Comparison of ENCODE assay signal across 9 cellular contexts in the genomic region with DNA sequence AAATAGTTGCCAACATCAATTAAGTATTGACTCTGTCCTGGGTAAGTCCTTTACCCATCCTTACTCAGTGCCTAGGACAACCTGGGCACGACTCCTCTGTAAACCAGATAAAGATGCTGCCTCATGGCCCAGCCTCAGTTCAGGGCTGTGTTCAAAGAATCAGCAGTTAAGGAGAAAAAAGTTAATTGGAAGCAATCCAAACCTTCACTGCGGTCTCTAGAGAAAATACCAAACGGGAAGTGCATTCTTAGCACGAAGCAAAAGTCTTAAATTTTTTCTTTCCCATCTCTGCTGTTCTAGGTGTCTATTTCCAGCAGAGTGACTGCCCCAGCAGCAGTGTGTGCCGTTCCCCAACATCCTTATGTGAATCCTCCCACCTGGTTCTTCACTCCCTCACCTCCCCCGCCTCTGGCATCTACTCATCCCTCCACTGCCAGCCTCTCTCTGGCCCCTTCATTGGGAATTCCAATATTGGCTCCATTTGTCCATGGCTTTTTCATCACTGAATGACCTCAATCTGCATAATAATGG. TPM values are rescaled to one million over a fixed set of nuclear protein-coding genes. Genes with fewer than 3 reads are reported as not detected.
A peak's percentile ranks its signal among the peaks of the same experiment; 100 is the strongest.
DNase-seq lines count a peak whose midpoint lies in the region; ATAC-seq, FAIRE-seq and TF ChIP-seq lines count a peak whose summit lies in the region.
"Had no signal": no experiment of that assay in that cellular context is flagged by ENCODE, and none has a peak within 500 bp of the region (broad histone marks: within the 10 kb centered on the region; RNA-seq: fewer than 3 reads in every experiment).

No MANE protein-coding gene starts in this region.

- no peaks in the 10 kb centered on the region for H3K36me3 ChIP-seq in transverse colon
- no peaks in the 10 kb centered on the region for H3K36me3 ChIP-seq in small intestine (ENCODE audit: control insufficient read depth in 2 of 2, insufficient read depth in 2 of 2, low read length in 2 of 2)
- no peaks in the 10 kb centered on the region for H3K36me3 ChIP-seq in Caco-2 (ENCODE audit: control insufficient read depth, insufficient read depth, low read length)
- H3K36me3 ChIP-seq: SJSA1 had no signal

- no peak for TF ChIP-seq POLR2A in transverse colon (IDR thresholded peaks at IDR 0.05)

- no peak for TF ChIP-seq EP300 in transverse colon (IDR thresholded peaks at IDR 0.05; ENCODE audit: low read depth)

- no TSS peak for BruUV-seq in Caco-2 (replicated peaks; lab: Mats Ljungman, UMichigan)

- H3K9me3 Mint-ChIP-seq in Caco-2 (ENCODE audit: unreplicated experiment), result no peaks in the 10 kb centered on the region

- no peak overlapping the region for H3K4me3 ChIP-seq in transverse colon
- H3K4me3 ChIP-seq in small intestine (ENCODE audit: low read depth in 1 of 2, low read length in 2 of 2), result no peak overlapping the region
- H3K4me3 ChIP-seq in Caco-2 (ENCODE audit: low read depth, low read length), result no peak overlapping the region
- H3K4me3 ChIP-seq: SJSA1 had no signal

- intact Hi-C loops in transverse colon (cut with DNase I; ENCODE audit: low total_unique reads), result no loop called here
- intact Hi-C loops in Caco-2 (cut with micrococcal nuclease; ENCODE audit: unreplicated experiment), result no loop called here

- H3K4me1 ChIP-seq in transverse colon (peaks cover 0 to 28% (median 13%) of the 10 kb centered on the region in 4 donors), small intestine (ENCODE audit: control insufficient read depth in 2 of 2, insufficient read depth in 1 of 2, low read depth in 1 of 2, low read length in 1 of 2) (no peaks in the 10 kb centered on the region), Caco-2 (no peaks in the 10 kb centered on the region)

- H3K27ac ChIP-seq in transverse colon (no peak overlapping the region), small intestine (ENCODE audit: low read depth in 1 of 2, low read length in 1 of 2) (no peak overlapping the region)
- H3K27ac ChIP-seq: SJSA1 had no signal

- DNase-seq in A172 (ENCODE audit: low spot score) (peak; percentile 69), Kasumi-1 (lab: John Stamatoyannopoulos, UW) (peak; percentile 80 to 85), dedifferentiated amniotic fluid mesenchymal stem cell (ENCODE audit: extremely low spot score) (peak; percentile 76), transverse colon (no peak), small intestine (no peak), Caco-2 (no peak)

- FAIRE-seq in small intestine (lab: Jason Lieb, UNC), result no peak

- H3K27ac Mint-ChIP-seq in Caco-2 (ENCODE audit: unreplicated experiment), result no peak overlapping the region

- TF ChIP-seq CTCF in transverse colon (IDR thresholded peaks at IDR 0.05) (no peak), Caco-2 (IDR thresholded peaks at IDR 0.05; ENCODE audit: insufficient read depth in 1 of 2, low read depth in 1 of 2, low read length in 1 of 2, severe bottlenecking in 1 of 2, unreplicated experiment in 1 of 2) (no peak)

- CTCF ChIA-PET in Caco-2 (lab: Charles Lee), result no interaction called here

- H3K36me3 Mint-ChIP-seq in Caco-2 (ENCODE audit: insufficient read depth, unreplicated experiment), result peaks cover 6% of the 10 kb centered on the region

- POLR2A ChIA-PET in Caco-2 (lab: Charles Lee), result no interaction called here

- H3K27me3 ChIP-seq in transverse colon (peaks cover 3% of the 10 kb centered on the region), small intestine (ENCODE audit: control insufficient read depth in 2 of 2, insufficient read depth in 2 of 2, low read length in 2 of 2) (peaks cover 0 to 2% of the 10 kb centered on the region in 2 donors), Caco-2 (replicated peaks; ENCODE audit: control insufficient read depth, insufficient read depth, low read length) (no peaks in the 10 kb centered on the region)
- H3K27me3 ChIP-seq: SJSA1 had no signal

- no peaks in the 10 kb centered on the region for H3K9me3 ChIP-seq in transverse colon
- H3K9me3 ChIP-seq in small intestine (ENCODE audit: control insufficient read depth, low read depth), result no peaks in the 10 kb centered on the region
- no peaks in the 10 kb centered on the region for H3K9me3 ChIP-seq in Caco-2
- H3K9me3 ChIP-seq: SJSA1 had no signal

- H3K4me3 Mint-ChIP-seq in Caco-2 (ENCODE audit: unreplicated experiment), result no peak overlapping the region

- in situ Hi-C loops in transverse colon (cut with MboI; ENCODE audit: low pct_ligation_motif_present in 1 of 4, low pct_unique_long_range_greater_than_20kb in 1 of 4, low sequenced_read_pairs in 3 of 4), result no loop called here

- H3K4me1 Mint-ChIP-seq in Caco-2 (ENCODE audit: low read depth, unreplicated experiment), result no peaks in the 10 kb centered on the region

- 17 to 19% methylated on average over 5 to 6 of the region's 6 CpGs for WGBS in transverse colon (ENCODE audit: low coverage in 1 of 2), 2 donors
- 14 to 30% (median 21%) methylated on average over 6 of the region's 6 CpGs for WGBS in small intestine, 3 donors

- ATAC-seq in GM19467 (IDR thresholded peaks at IDR 0.05; ENCODE audit: unreplicated experiment) (peak; percentile 63), GM19023 (IDR thresholded peaks at IDR 0.05; ENCODE audit: unreplicated experiment) (no peak)

- H3K27me3 Mint-ChIP-seq in Caco-2 (ENCODE audit: insufficient read depth, unreplicated experiment), result no peaks in the 10 kb centered on the region

RNA-seq across cellular contexts. Expression of a gene that starts 23.2 kb away (rescaled TPM):
- total RNA-seq in A172 (2014; rRNA removed; shearing (Covaris generic)), result 0.09 TPM in 1 of 2 replicates, not detected in the other
- total RNA-seq in transverse colon, result 1 to 10 TPM in 2 of 4 donors, not detected in 2; 1.2 to 1.3 TPM
- under 1 TPM in 1 of 3 donors, not detected in 2; 0.43 TPM for polyA plus RNA-seq in small intestine
- total RNA-seq in Caco-2 (2022), result 18.9 and 21.5 TPM in 2 replicates
- total RNA-seq: SJSA1 had no signal

Comparison
In these comparisons a context has a peak if more than half of its experiments do, and no peak if none do; other contexts are left out.
1. DNase-seq: peak in A172 (single experiment), Kasumi-1 (2 of 2) and dedifferentiated amniotic fluid mesenchymal stem cell (single experiment); none in transverse colon (single experiment), small intestine (single experiment) and Caco-2 (0 of 2).